32 cellular contexts compared by ENCODE assay signal in genomic region chr4:2586502-2586901, GRCh38.
"Had no signal": no experiment of that assay in that cellular context is flagged by ENCODE, and none has a peak within 500 bp of the region (broad histone marks: within the 10 kb centered on the region; RNA-seq: fewer than 3 reads in every experiment).

No MANE protein-coding gene starts in this region.

- H3K27me3 ChIP-seq: ascending aorta, cardiac muscle cell, SJSA1 had no signal

- H3K9me3 Mint-ChIP-seq: activated CD4-positive, alpha-beta memory T cell treated with anti-CD3 and anti-CD28 coated beads, Interleukin-2, amount 10 ng/mL, durations not matched to agents 7 days and 5 days; activated naive CD4-positive, alpha-beta T cell treated with anti-CD3 and anti-CD28 coated beads, Interleukin-2, amount 50 U/mL, for 24 hours; activated T-helper 2 cell treated with anti-CD3 and anti-CD28 coated beads, Interferon-gamma antibody, Interleukin-2, Interleukin-4, amounts not matched to agents 10 μg/mL and 5 μg/mL and 100 μg/mL, durations not matched to agents 14 hours and 24 hours and 36 hours; T-cell had no signal

- H3K36me3 Mint-ChIP-seq: activated CD8-positive, alpha-beta memory T cell treated with anti-CD3 and anti-CD28 coated beads, Interleukin-2, amount 10 ng/mL, durations not matched to agents 7 days and 5 days; activated naive CD8-positive, alpha-beta T cell treated with anti-CD3 and anti-CD28 coated beads, Interleukin-2, amount 10 ng/mL, durations not matched to agents 7 days and 5 days had no signal

- H3K4me3 ChIP-seq: ascending aorta, cardiac muscle cell, SJSA1 had no signal

- H3K27ac ChIP-seq: ascending aorta, cardiac muscle cell, SJSA1, VCaP had no signal

- DNase-seq: activated CD4-positive, alpha-beta memory T cell treated with anti-CD3 and anti-CD28 coated beads, Interleukin-2, amount 10 ng/mL, durations not matched to agents 7 days and 5 days; activated CD4-positive, alpha-beta T cell treated with anti-CD3 and anti-CD28 coated beads for 1 hour; activated CD4-positive, alpha-beta T cell treated with anti-CD3 and anti-CD28 coated beads for 48 hours; activated CD4-positive, CD25-positive, alpha-beta regulatory T cell; activated CD8-positive, alpha-beta memory T cell treated with anti-CD3 and anti-CD28 coated beads for 24 hours; activated CD8-positive, alpha-beta memory T cell treated with anti-CD3 and anti-CD28 coated beads, Interleukin-2, amount 10 ng/mL, durations not matched to agents 7 days and 5 days; activated CD8-positive, alpha-beta memory T cell treated with anti-CD3 and anti-CD28 coated beads, Interleukin-2, amount 50 U/mL, for 48 hours; activated gamma-delta T cell; activated naive CD4-positive, alpha-beta T cell treated with Interleukin-2 at 50 U/mL for 16 hours; activated naive CD8-positive, alpha-beta T cell treated with anti-CD3 and anti-CD28 coated beads, Interleukin-2, amount 10 ng/mL, durations not matched to agents 7 days and 5 days; amygdala; KG1; MM.1S; MV-4-11; NCI-H1092; NCI-H1436 treated with DMSO at 0.1 percent for 48 hours; NCI-H1694 treated with DMSO at 0.1 percent for 48 hours; NCI-H2029; NCI-H345; NCI-H524 treated with DMSO at 0.1 percent for 48 hours; SHP77; T-cell; T-helper 2 cell; T-helper 9 cell had no signal

- ATAC-seq: activated CD8-positive, alpha-beta memory T cell treated with anti-CD3 and anti-CD28 coated beads, Interleukin-2, amount 10 ng/mL, durations not matched to agents 7 days and 5 days; Panc1; SK-N-SH treated with all-trans-retinoic acid at 6 μM for 48 hours; T-cell had no signal

- H3K27ac Mint-ChIP-seq: activated CD4-positive, alpha-beta memory T cell treated with anti-CD3 and anti-CD28 coated beads, Interleukin-2, amount 10 ng/mL, durations not matched to agents 7 days and 5 days; activated CD8-positive, alpha-beta memory T cell treated with anti-CD3 and anti-CD28 coated beads, Interleukin-2, amount 10 ng/mL, durations not matched to agents 7 days and 5 days; activated naive CD8-positive, alpha-beta T cell treated with anti-CD3 and anti-CD28 coated beads, Interleukin-2, amount 10 ng/mL, durations not matched to agents 7 days and 5 days; activated T-helper 2 cell treated with anti-CD3 and anti-CD28 coated beads, Interferon-gamma antibody, Interleukin-2, Interleukin-4, amounts not matched to agents 10 μg/mL and 5 μg/mL and 100 μg/mL, durations not matched to agents 14 hours and 24 hours and 36 hours; T-cell had no signal

- H3K4me1 ChIP-seq: SJSA1 had no signal

- H3K27me3 Mint-ChIP-seq: activated CD4-positive, alpha-beta memory T cell treated with anti-CD3 and anti-CD28 coated beads, Interleukin-2, amount 10 ng/mL, durations not matched to agents 7 days and 5 days; activated CD8-positive, alpha-beta memory T cell treated with anti-CD3 and anti-CD28 coated beads, Interleukin-2, amount 10 ng/mL, durations not matched to agents 7 days and 5 days; activated naive CD4-positive, alpha-beta T cell treated with anti-CD3 and anti-CD28 coated beads, Interleukin-2, amount 50 U/mL, for 24 hours; activated naive CD8-positive, alpha-beta T cell treated with anti-CD3 and anti-CD28 coated beads, Interleukin-2, amount 10 ng/mL, durations not matched to agents 7 days and 5 days; T-cell had no signal

- H3K36me3 ChIP-seq: ascending aorta, cardiac muscle cell, SJSA1 had no signal

- H3K9me3 ChIP-seq: ascending aorta, SJSA1 had no signal

- H3K4me3 Mint-ChIP-seq: activated CD4-positive, alpha-beta memory T cell treated with anti-CD3 and anti-CD28 coated beads, Interleukin-2, amount 10 ng/mL, durations not matched to agents 7 days and 5 days; activated CD8-positive, alpha-beta memory T cell treated with anti-CD3 and anti-CD28 coated beads, Interleukin-2, amount 10 ng/mL, durations not matched to agents 7 days and 5 days; activated naive CD4-positive, alpha-beta T cell treated with anti-CD3 and anti-CD28 coated beads, Interleukin-2, amount 50 U/mL, for 24 hours; activated naive CD8-positive, alpha-beta T cell treated with anti-CD3 and anti-CD28 coated beads, Interleukin-2, amount 10 ng/mL, durations not matched to agents 7 days and 5 days; T-cell had no signal
